In genomic region chr17:42018988-42019387, GRCh38 we compare ENCODE assay signal across 15 cellular contexts. TPM values are rescaled to one million over a fixed set of nuclear protein-coding genes. Genes with fewer than 3 reads are reported as not detected.
DNase-seq lines count a peak whose midpoint lies in the region; ATAC-seq, FAIRE-seq and TF ChIP-seq lines count a peak whose summit lies in the region.
"Had no signal": no experiment of that assay in that cellular context is flagged by ENCODE, and none has a peak within 500 bp of the region (broad histone marks: within the 10 kb centered on the region; RNA-seq: fewer than 3 reads in every experiment).

No MANE protein-coding gene starts in this region.

- no peak overlapping the region for H3K27ac Mint-ChIP-seq in T-helper 2 cell treated with Interferon-gamma antibody and Interleukin-4, amounts not matched to agents 5 μg/mL and 100 μg/mL, for 36 hours
- H3K27ac Mint-ChIP-seq in CD8-positive, alpha-beta memory T cell: peak overlapping the region in 3 of 8 donors; percentile 50 to 99 (median 90)
- H3K27ac Mint-ChIP-seq in activated T-helper 17 cell treated with anti-CD3 and anti-CD28 coated beads, Interleukin-2, amount 50 U/mL, for 72 hours: no peak overlapping the region
- H3K27ac Mint-ChIP-seq in naive thymus-derived CD8-positive, alpha-beta T cell: peak overlapping the region in 6 of 10 donors; percentile 52 to 100 (median 86)

- no peaks in the 10 kb centered on the region for H3K9me3 ChIP-seq in CD8-positive, alpha-beta memory T cell (ENCODE audit: low read length)
- no peaks in the 10 kb centered on the region for H3K9me3 ChIP-seq in pancreas
- H3K9me3 ChIP-seq: BLaER1, esophagus muscularis mucosa, stomach had no signal

- H3K36me3 ChIP-seq in CD8-positive, alpha-beta memory T cell (ENCODE audit: insufficient read depth, low read length): peaks cover 18% of the 10 kb centered on the region
- H3K36me3 ChIP-seq in pancreas: peaks cover 0 to 14% (median 10%) of the 10 kb centered on the region in 3 donors

- H3K9me3 Mint-ChIP-seq in T-helper 2 cell treated with Interferon-gamma antibody and Interleukin-4, amounts not matched to agents 5 μg/mL and 100 μg/mL, for 36 hours: peaks cover 4% of the 10 kb centered on the region
- no peaks in the 10 kb centered on the region for H3K9me3 Mint-ChIP-seq in CD8-positive, alpha-beta memory T cell
- H3K9me3 Mint-ChIP-seq in activated T-helper 17 cell treated with anti-CD3 and anti-CD28 coated beads, Interleukin-2, amount 50 U/mL, for 72 hours: no peaks in the 10 kb centered on the region
- peaks cover 0 to 4% (median 0%) of the 10 kb centered on the region in 9 donors for H3K9me3 Mint-ChIP-seq in naive thymus-derived CD8-positive, alpha-beta T cell

- DNase-seq in T-helper 2 cell treated with Interferon-gamma antibody and Interleukin-4, amounts not matched to agents 5 μg/mL and 100 μg/mL, for 36 hours (ENCODE audit: low spot score): no peak
- DNase-seq in T-helper 2 cell (no peak), pancreas (no peak)
- DNase-seq in CD8-positive, alpha-beta memory T cell: no peak
- no peak for DNase-seq in naive thymus-derived CD8-positive, alpha-beta T cell
- DNase-seq in stimulated activated CD4-positive, alpha-beta T cell treated with anti-CD3 and anti-CD28 coated beads, Interleukin-4, amount 100 ng/mL, for 1 hour: no peak
- DNase-seq: 8988T, left ventricle myocardium superior, stomach had no signal

- ATAC-seq in activated T-helper 17 cell treated with anti-CD3 and anti-CD28 coated beads, Interleukin-2, amount 50 U/mL, for 72 hours (replicated peaks): no peak
- no peak for ATAC-seq in naive thymus-derived CD8-positive, alpha-beta T cell
- no peak for ATAC-seq in GM21390 (IDR thresholded peaks at IDR 0.05; ENCODE audit: unreplicated experiment)
- no peak for ATAC-seq in pancreas

- peaks cover 32% of the 10 kb centered on the region for H3K4me1 Mint-ChIP-seq in T-helper 2 cell treated with Interferon-gamma antibody and Interleukin-4, amounts not matched to agents 5 μg/mL and 100 μg/mL, for 36 hours (ENCODE audit: low read depth)
- H3K4me1 Mint-ChIP-seq in CD8-positive, alpha-beta memory T cell: peaks cover 54 to 68% (median 66%) of the 10 kb centered on the region in 3 donors
- peaks cover 34% of the 10 kb centered on the region for H3K4me1 Mint-ChIP-seq in activated T-helper 17 cell treated with anti-CD3 and anti-CD28 coated beads, Interleukin-2, amount 50 U/mL, for 72 hours
- peaks cover 27 to 71% (median 64%) of the 10 kb centered on the region in 4 donors for H3K4me1 Mint-ChIP-seq in naive thymus-derived CD8-positive, alpha-beta T cell

- peaks cover 60% of the 10 kb centered on the region for H3K4me1 ChIP-seq in CD8-positive, alpha-beta memory T cell (ENCODE audit: insufficient read depth, low read length)
- peaks cover 24 to 28% (median 24%) of the 10 kb centered on the region in 3 donors for H3K4me1 ChIP-seq in pancreas

- 83 to 89% methylated on average over 4 of the region's 4 CpGs for WGBS in pancreas, 2 donors

- H3K36me3 Mint-ChIP-seq in T-helper 2 cell treated with Interferon-gamma antibody and Interleukin-4, amounts not matched to agents 5 μg/mL and 100 μg/mL, for 36 hours (ENCODE audit: low read depth): peaks cover 15% of the 10 kb centered on the region
- H3K36me3 Mint-ChIP-seq in CD8-positive, alpha-beta memory T cell: peaks cover 0 to 43% (median 2%) of the 10 kb centered on the region in 3 donors
- peaks cover 42% of the 10 kb centered on the region for H3K36me3 Mint-ChIP-seq in activated T-helper 17 cell treated with anti-CD3 and anti-CD28 coated beads, Interleukin-2, amount 50 U/mL, for 72 hours (ENCODE audit: low read depth)
- H3K36me3 Mint-ChIP-seq in naive thymus-derived CD8-positive, alpha-beta T cell: peaks cover 2 to 20% (median 9%) of the 10 kb centered on the region in 3 donors

- FAIRE-seq in pancreas (lab: Jason Lieb, UNC): no peak
- FAIRE-seq: RCC 7860 had no signal

- no peaks in the 10 kb centered on the region for H3K27me3 ChIP-seq in CD8-positive, alpha-beta memory T cell (ENCODE audit: insufficient read depth, low read length, poor library complexity, severe bottlenecking)
- no peaks in the 10 kb centered on the region for H3K27me3 ChIP-seq in pancreas
- H3K27me3 ChIP-seq: BLaER1, cardiac muscle cell, esophagus muscularis mucosa, stomach had no signal

- no peaks in the 10 kb centered on the region for H3K27me3 Mint-ChIP-seq in T-helper 2 cell treated with Interferon-gamma antibody and Interleukin-4, amounts not matched to agents 5 μg/mL and 100 μg/mL, for 36 hours (ENCODE audit: low read depth)
- peaks cover 0 to 2% of the 10 kb centered on the region in 2 donors for H3K27me3 Mint-ChIP-seq in CD8-positive, alpha-beta memory T cell
- no peaks in the 10 kb centered on the region for H3K27me3 Mint-ChIP-seq in activated T-helper 17 cell treated with anti-CD3 and anti-CD28 coated beads, Interleukin-2, amount 50 U/mL, for 72 hours
- H3K27me3 Mint-ChIP-seq in naive thymus-derived CD8-positive, alpha-beta T cell: no peaks in the 10 kb centered on the region

- TF ChIP-seq CTCF in pancreas (IDR thresholded peaks at IDR 0.05): no peak

- no peak overlapping the region for H3K4me3 ChIP-seq in CD8-positive, alpha-beta memory T cell (ENCODE audit: low read length)
- no peak overlapping the region for H3K4me3 ChIP-seq in pancreas

- H3K27ac ChIP-seq in CD8-positive, alpha-beta memory T cell (ENCODE audit: low read depth, low read length): no peak overlapping the region
- no peak overlapping the region for H3K27ac ChIP-seq in pancreas

- intact Hi-C loops in pancreas (cut with DNase I): no loop called here

- H3K4me3 Mint-ChIP-seq in T-helper 2 cell treated with Interferon-gamma antibody and Interleukin-4, amounts not matched to agents 5 μg/mL and 100 μg/mL, for 36 hours: peak overlapping the region; percentile 96
- peak overlapping the region; percentile 36 to 100 (median 97) for H3K4me3 Mint-ChIP-seq in CD8-positive, alpha-beta memory T cell
- H3K4me3 Mint-ChIP-seq in activated T-helper 17 cell treated with anti-CD3 and anti-CD28 coated beads, Interleukin-2, amount 50 U/mL, for 72 hours: peak overlapping the region; percentile 94
- peak overlapping the region; percentile 38 to 100 (median 100) for H3K4me3 Mint-ChIP-seq in naive thymus-derived CD8-positive, alpha-beta T cell

- POLR2A ChIA-PET in CD8-positive, alpha-beta memory T cell (lab: Charles Lee): interaction anchor here (3.3 kb wide), 1 partner anchor 94 kb away, joined by 13 read pairs; the partner anchor contains the start of gene DHX58
- POLR2A ChIA-PET in naive thymus-derived CD8-positive, alpha-beta T cell (lab: Charles Lee): interaction anchor here (1.0 to 7.2 kb wide), 7 partner anchors 44 to 330 kb away, joined by 3 to 83 read pairs (median 12); partner anchors contain the start of genes CNP, DHX58, EIF1 and KAT2A

- CTCF ChIA-PET in CD8-positive, alpha-beta memory T cell (lab: Charles Lee): interaction anchor here (1.0 to 2.6 kb wide), 7 partner anchors 9 to 93 kb away, joined by 3 to 12 read pairs (median 4); partner anchors contain the start of genes CNP, DHX58 and ODAD4

RNA-seq across cellular contexts. Expression of gene NKIRAS2, which starts 0.9 kb away (rescaled TPM):
- 10 to 100 TPM; 29.4 to 31.3 TPM for total RNA-seq in CD8-positive, alpha-beta memory T cell
- polyA plus RNA-seq in CD8-positive, alpha-beta memory T cell: 33.5 TPM
- total RNA-seq in activated T-helper 17 cell treated with anti-CD3 and anti-CD28 coated beads, Interleukin-2, amount 50 U/mL, for 72 hours: 10 to 100 TPM; 12.0 to 14.9 TPM
- total RNA-seq in naive thymus-derived CD8-positive, alpha-beta T cell: 10 to 100 TPM; 19.1 to 19.2 TPM
- polyA plus RNA-seq in naive thymus-derived CD8-positive, alpha-beta T cell: 10 to 100 TPM; 20.5 to 30.2 (median 21.9) TPM
- total RNA-seq in pancreas: 10 to 100 TPM in 3 of 6 donors, 1 to 10 TPM in 3; 6.5 to 14.7 (median 10.7) TPM
- 10 to 100 TPM; 11.7 to 14.1 TPM for polyA plus RNA-seq in pancreas

RNA-seq across cellular contexts. Expression of gene DNAJC7, which starts 1.7 kb away (rescaled TPM):
- 100 to 1,000 TPM; 111 TPM for total RNA-seq in CD8-positive, alpha-beta memory T cell
- 74.6 TPM for polyA plus RNA-seq in CD8-positive, alpha-beta memory T cell
- 100 to 1,000 TPM in 1 of 2 donors, 10 to 100 TPM in 1; 79.5 to 118 TPM for total RNA-seq in activated T-helper 17 cell treated with anti-CD3 and anti-CD28 coated beads, Interleukin-2, amount 50 U/mL, for 72 hours
- total RNA-seq in naive thymus-derived CD8-positive, alpha-beta T cell: 100 to 1,000 TPM; 118 to 129 TPM
- 10 to 100 TPM; 63.6 to 70.1 (median 66.2) TPM for polyA plus RNA-seq in naive thymus-derived CD8-positive, alpha-beta T cell
- 10 to 100 TPM; 32.2 to 45.3 (median 37.3) TPM for total RNA-seq in pancreas
- 10 to 100 TPM; 53.4 to 63.6 TPM for polyA plus RNA-seq in pancreas

RNA-seq across cellular contexts. Expression of gene C17orf113, which starts 31.4 kb away (rescaled TPM):
- under 1 TPM; 0.15 to 0.20 TPM for total RNA-seq in CD8-positive, alpha-beta memory T cell
- 0.10 TPM for polyA plus RNA-seq in CD8-positive, alpha-beta memory T cell
- under 1 TPM; 0.06 to 0.32 TPM for total RNA-seq in activated T-helper 17 cell treated with anti-CD3 and anti-CD28 coated beads, Interleukin-2, amount 50 U/mL, for 72 hours
- under 1 TPM; 0.52 to 0.94 TPM for total RNA-seq in naive thymus-derived CD8-positive, alpha-beta T cell
- under 1 TPM; 0.09 to 0.33 (median 0.13) TPM for polyA plus RNA-seq in naive thymus-derived CD8-positive, alpha-beta T cell
- total RNA-seq in pancreas: 1 to 10 TPM; 1.2 to 2.2 (median 1.8) TPM
- polyA plus RNA-seq in pancreas: 1 to 10 TPM; 1.5 to 1.9 TPM

RNA-seq across cellular contexts. Expression of gene CNP, which starts 52.4 kb away (rescaled TPM):
- total RNA-seq in CD8-positive, alpha-beta memory T cell: 10 to 100 TPM; 70.3 to 71.6 TPM
- polyA plus RNA-seq in CD8-positive, alpha-beta memory T cell: 35.3 TPM
- 10 to 100 TPM; 51.4 to 82.9 TPM for total RNA-seq in activated T-helper 17 cell treated with anti-CD3 and anti-CD28 coated beads, Interleukin-2, amount 50 U/mL, for 72 hours
- 10 to 100 TPM; 30.6 to 34.1 TPM for total RNA-seq in naive thymus-derived CD8-positive, alpha-beta T cell
- 10 to 100 TPM; 27.0 to 33.6 (median 27.5) TPM for polyA plus RNA-seq in naive thymus-derived CD8-positive, alpha-beta T cell
- 10 to 100 TPM; 26.3 to 45.8 (median 32.1) TPM for total RNA-seq in pancreas
- 10 to 100 TPM; 26.4 to 34.4 TPM for polyA plus RNA-seq in pancreas

Comparison
In these comparisons a context has a peak if more than half of its experiments do, and no peak if none do; other contexts are left out.
1. H3K27ac Mint-ChIP-seq: peak in naive thymus-derived CD8-positive, alpha-beta T cell (6 of 10); none in T-helper 2 cell treated with Interferon-gamma antibody and Interleukin-4, amounts not matched to agents 5 μg/mL and 100 μg/mL, for 36 hours (single experiment) and activated T-helper 17 cell treated with anti-CD3 and anti-CD28 coated beads, Interleukin-2, amount 50 U/mL, for 72 hours (single experiment).
2. Peak in every context shown above with its lines, with median percentiles within 50 percentile points of each other: H3K4me3 Mint-ChIP-seq.